In genomic region chr1:155305881-155306391, GRCh38 we compare ENCODE assay signal across 13 cellular contexts. TPM values are rescaled to one million over a fixed set of nuclear protein-coding genes. Genes with fewer than 3 reads are reported as not detected.
DNase-seq lines count a peak whose midpoint lies in the region; ATAC-seq, FAIRE-seq and TF ChIP-seq lines count a peak whose summit lies in the region.
"Had no signal": no experiment of that assay in that cellular context is flagged by ENCODE, and none has a peak within 500 bp of the region (broad histone marks: within the 10 kb centered on the region; RNA-seq: fewer than 3 reads in every experiment).

No MANE protein-coding gene starts in this region.

- H4K20me1 ChIP-seq in DND-41 (ENCODE audit: insufficient read depth, low read length) (peaks cover 3% of the 10 kb centered on the region; the same call in 1 of the 2 replicates), HepG2 (ENCODE audit: insufficient read depth, low read length) (peaks cover 4% of the 10 kb centered on the region)

- H3K36me3 Mint-ChIP-seq in WTC11 (peaks cover 11% of the 10 kb centered on the region), mesothelial cell of epicardium (peaks cover 2% of the 10 kb centered on the region)

- peaks cover 26% of the 10 kb centered on the region for H3K4me1 ChIP-seq in DND-41 (ENCODE audit: insufficient read depth, low read length)
- H3K4me1 ChIP-seq in HepG2 (ENCODE audit: insufficient read depth, low read length) = peaks cover 78% of the 10 kb centered on the region

- H3K4me2 ChIP-seq in DND-41 (ENCODE audit: insufficient read depth, low read length) (no peak overlapping the region), HepG2 (ENCODE audit: low read depth, low read length) (peak overlapping the region; percentile 81)

- BruUV-seq in HepG2 (replicated peaks; lab: Mats Ljungman, UMichigan) = no TSS peak

- no peaks in the 10 kb centered on the region for H3K27me3 ChIP-seq in DND-41 (ENCODE audit: insufficient read depth, low read length, poor library complexity)
- H3K27me3 ChIP-seq in HepG2 (ENCODE audit: control insufficient read depth in 1 of 2, insufficient read depth in 2 of 2, low read length in 2 of 2) = no peaks in the 10 kb centered on the region; a peak in 1 of 5 replicates

- TF ChIP-seq EP300 in HepG2 (IDR thresholded peaks at IDR 0.05; ENCODE audit: low read depth in 2 of 2, low read length in 2 of 2) = no peak
- TF ChIP-seq EP300 in HepG2 (CRISPR knock-in tag; IDR thresholded peaks at IDR 0.05; ENCODE audit: borderline replicate concordance) = no peak

- H3K4me3 Mint-ChIP-seq in WTC11 (no peak overlapping the region), mesothelial cell of epicardium (no peak overlapping the region)
- H3K4me3 Mint-ChIP-seq: activated T-cell treated with anti-CD3 and anti-CD28 coated beads, Interleukin-2, amount 50 U/mL, for 72 hours; CD14-positive monocyte had no signal

- ATAC-seq in DND-41 (ENCODE audit: insufficient read depth, low read depth) (no peak), WTC11 (no peak), HepG2 (no peak; the same call in 2 of the 3 replicates)
- ATAC-seq: activated T-cell treated with anti-CD3 and anti-CD28 coated beads, Interleukin-2, amount 50 U/mL, for 72 hours had no signal

- H3K79me2 ChIP-seq in DND-41 (ENCODE audit: insufficient read depth, low read length) = peaks cover 23% of the 10 kb centered on the region
- H3K79me2 ChIP-seq in HepG2 (ENCODE audit: insufficient read depth, low read length) = peaks cover 33% of the 10 kb centered on the region

- H3K4me3 ChIP-seq in DND-41 (ENCODE audit: low read depth in 1 of 2, low read length in 2 of 2) = no peak overlapping the region
- H3K4me3 ChIP-seq in HepG2 (replicated peaks in 1 of 3; ENCODE audit: insufficient read depth in 1 of 3, low read depth in 2 of 3, low read length in 3 of 3) = peak overlapping the region; percentile 61 to 78 (median 69)
- H3K4me3 ChIP-seq: prostate gland had no signal

- H3K4me1 Mint-ChIP-seq in WTC11 (peaks cover 22% of the 10 kb centered on the region), mesothelial cell of epicardium (peaks cover 15% of the 10 kb centered on the region)

- H3K27ac ChIP-seq in 22Rv1 (peak overlapping the region; percentile 55), DND-41 (ENCODE audit: low read length) (0 out of 2 replicates have a peak overlapping the region, but pooled peaks have one; percentile 27), HepG2 (ENCODE audit: extremely low read length, insufficient read depth, low read length) (peak overlapping the region; percentile 66)
- H3K27ac ChIP-seq: prostate gland had no signal

- H3K27me3 Mint-ChIP-seq in WTC11 (ENCODE audit: low read depth) (no peaks in the 10 kb centered on the region), mesothelial cell of epicardium (ENCODE audit: low read depth) (no peaks in the 10 kb centered on the region)

- intact Hi-C loops in HepG2 (cut with micrococcal nuclease; ENCODE audit: unreplicated experiment) = loop anchor here (10.0 kb wide), 1 partner anchor 101 kb away; the partner anchor contains the start of genes MTX1 and THBS3

- H3K9me3 Mint-ChIP-seq in WTC11 (no peaks in the 10 kb centered on the region), mesothelial cell of epicardium (no peaks in the 10 kb centered on the region)
- H3K9me3 Mint-ChIP-seq: activated T-cell treated with anti-CD3 and anti-CD28 coated beads, Interleukin-2, amount 50 U/mL, for 72 hours; CD14-positive monocyte had no signal

- no peak for DNase-seq in DND-41
- DNase-seq in WTC11 (ENCODE audit: low spot score) = no peak
- peak; percentile 30 for DNase-seq in HepG2 (ENCODE audit: low spot score)
- no peak for DNase-seq in OCI-M2 (lab: John Stamatoyannopoulos, UW; ENCODE audit: unreplicated experiment)
- DNase-seq in activated gamma-delta T cell treated with Interleukin-2 at 50 U/mL for 16 hours = no peak
- DNase-seq in NCI-H1105 (lab: John Stamatoyannopoulos, UW) = no peak
- DNase-seq in mesothelial cell of epicardium (ENCODE audit: low spot score in 2 of 2, unreplicated experiment in 2 of 2) = no peak
- DNase-seq: activated T-cell treated with anti-CD3 and anti-CD28 coated beads, Interleukin-2, amount 50 U/mL, for 72 hours; stimulated activated CD4-positive, alpha-beta T cell treated with anti-CD3 and anti-CD28 coated beads, Interleukin-1b, Interleukin-23, amount 100 ng/mL, for 48 hours had no signal

- no peak for TF ChIP-seq RAD21 in HepG2 (CRISPR knock-in tag; IDR thresholded peaks at IDR 0.05)

- H3K27ac Mint-ChIP-seq in WTC11 = peak overlapping the region; percentile 76; the same call in 1 of the 2 replicates
- H3K27ac Mint-ChIP-seq in mesothelial cell of epicardium = no peak overlapping the region
- H3K27ac Mint-ChIP-seq: activated T-cell treated with anti-CD3 and anti-CD28 coated beads, Interleukin-2, amount 50 U/mL, for 72 hours had no signal

- peak in 1 of 2 experiments; percentile 43; a peak in 1 of 4 replicates for TF ChIP-seq POLR2A in HepG2 (IDR thresholded peaks at IDR 0.05; ENCODE audit: insufficient read depth in 1 of 2, low read depth in 2 of 2, low read length in 2 of 2)

- 17% methylated on average over 4 of the region's 7 CpGs for WGBS in HepG2 (ENCODE audit: low lambda C conversion rate)

- TF ChIP-seq CTCF in 22Rv1 (IDR thresholded peaks at IDR 0.05) (no peak), DND-41 (IDR thresholded peaks at IDR 0.05; ENCODE audit: borderline replicate concordance, extremely low read depth, low read length, poor library complexity, severe bottlenecking) (no peak), WTC11 (IDR thresholded peaks at IDR 0.05) (no peak), HepG2 (CRISPR knock-in tag; IDR thresholded peaks at IDR 0.05) (no peak), mesothelial cell of epicardium (IDR thresholded peaks at IDR 0.05; ENCODE audit: unreplicated experiment) (no peak)

- H3K9me3 ChIP-seq in DND-41 (ENCODE audit: insufficient read depth, low read length, severe bottlenecking) = no peaks in the 10 kb centered on the region
- no peaks in the 10 kb centered on the region for H3K9me3 ChIP-seq in HepG2 (ENCODE audit: low read length)
- H3K9me3 ChIP-seq: prostate gland had no signal

- peaks cover 11% of the 10 kb centered on the region for H3K36me3 ChIP-seq in DND-41 (ENCODE audit: insufficient read depth, low read length)
- peaks cover 0 to 1% of the 10 kb centered on the region in 2 experiments; a peak in 1 of 5 replicates for H3K36me3 ChIP-seq in HepG2 (replicated peaks in 1 of 2; ENCODE audit: control insufficient read depth in 1 of 2, insufficient read depth in 2 of 2, low read length in 2 of 2)
- H3K36me3 ChIP-seq: prostate gland had no signal

- in situ Hi-C loops in HepG2 (cut with HindIII; ENCODE audit: extremely low pct_ligation_motif_present, low pct_unique_long_range_greater_than_20kb) = loop anchor here (10.0 kb wide), 1 partner anchor 51 kb away; the partner anchor contains the start of gene ENTREP3

- POLR2A ChIA-PET in WTC11 (lab: Charles Lee) = no interaction called here
- POLR2A ChIA-PET in HepG2 (lab: Yijun Ruan, JAX) = interaction anchor here (0.7 to 5.5 kb wide), 5 partner anchors 9 to 51 kb away, joined by 3 to 51 read pairs (median 5); partner anchors contain the start of genes CLK2, ENTREP3 and HCN3

- no peak for FAIRE-seq in HepG2 (lab: Jason Lieb, UNC)

- H2AFZ ChIP-seq in DND-41 (ENCODE audit: low read depth, low read length) = 0 out of 2 replicates have a peak overlapping the region, but pooled peaks have one; percentile 43
- no peak overlapping the region for H2AFZ ChIP-seq in HepG2 (ENCODE audit: low read length)

- CTCF ChIA-PET in WTC11 (lab: Charles Lee) = interaction anchor here (1.2 to 3.9 kb wide), 7 partner anchors 15 to 55 kb away, joined by 3 to 49 read pairs (median 5); partner anchors contain the start of genes CLK2, HCN3 and RUSC1
- CTCF ChIA-PET in HepG2 (lab: Yijun Ruan, JAX; ENCODE audit: low intra/inter-chr PET ratio, low total read pairs) = interaction anchor here (3.7 kb wide), 1 partner anchor 55 kb away, joined by 36 read pairs; no protein-coding TSS in a partner anchor

- H3K9ac ChIP-seq in DND-41 (ENCODE audit: low read depth, low read length) (no peak overlapping the region), HepG2 (ENCODE audit: insufficient read depth, low read depth, low read length) (peak overlapping the region; percentile 70)

RNA-seq across cellular contexts. Expression of gene FDPS, which starts 2.7 kb away (rescaled TPM):
- total RNA-seq in WTC11 (2021) = 342 to 366 TPM (median 354 TPM) in 3 replicates
- 519 and 610 TPM in 2 replicates for total RNA-seq in HepG2 (2016; rRNA removed; fragmentation: Illumina TruSeq; extraction: Trizol)
- total RNA-seq in HepG2 (2016; cell fraction: cytosol; rRNA removed; fragmentation: Illumina TruSeq; extraction: Trizol; ENCODE audit: low read depth) = 109 and 111 TPM in 2 replicates
- total RNA-seq in HepG2 (2016; cell fraction: insoluble cytoplasmic fraction; rRNA removed; fragmentation: Illumina TruSeq; extraction: Trizol) = 529 and 601 TPM in 2 replicates
- 138 and 151 TPM in 2 replicates for total RNA-seq in HepG2 (2016; cell fraction: membrane; rRNA removed; fragmentation: Illumina TruSeq; extraction: Trizol)
- 274 and 312 TPM in 2 replicates for total RNA-seq in HepG2 (2016; cell fraction: nucleus; rRNA removed; fragmentation: Illumina TruSeq; extraction: Trizol)
- 264 and 345 TPM in 2 replicates for polyA plus RNA-seq in HepG2 (2011; rRNA removed)
- 233 and 344 TPM in 2 replicates for polyA plus RNA-seq in HepG2 (2011; cell fraction: cytosol; rRNA removed)
- 252 and 375 TPM in 2 replicates for polyA plus RNA-seq in HepG2 (2011; cell fraction: nucleus; rRNA removed)
- 341 and 401 TPM in 2 replicates for polyA plus RNA-seq in HepG2 (2012)
- polyA plus RNA-seq in HepG2 (2016; cell fraction: cytosol; fragmentation: Illumina TruSeq; extraction: Trizol; ENCODE audit: low read depth) = 82.5 and 94.9 TPM in 2 replicates
- 516 and 544 TPM in 2 replicates for polyA plus RNA-seq in HepG2 (2016; cell fraction: insoluble cytoplasmic fraction; fragmentation: Illumina TruSeq; extraction: Trizol; ENCODE audit: low read depth)
- 100 and 109 TPM in 2 replicates for polyA plus RNA-seq in HepG2 (2016; cell fraction: membrane; fragmentation: Illumina TruSeq; extraction: Trizol; ENCODE audit: low read depth)
- polyA plus RNA-seq in HepG2 (2016; cell fraction: nucleus; fragmentation: Illumina TruSeq; extraction: Trizol; ENCODE audit: insufficient read depth, low read depth) = 566 and 576 TPM in 2 replicates
- 110 and 303 TPM in 2 replicates for polyA minus RNA-seq in HepG2 (2011; rRNA and poly(A)+ RNA removed; ENCODE audit: low replicate concordance)
- polyA minus RNA-seq in HepG2 (2011; cell fraction: cytosol; rRNA and poly(A)+ RNA removed) = 94.6 and 134 TPM in 2 replicates
- polyA minus RNA-seq in HepG2 (2011; cell fraction: nucleus; rRNA and poly(A)+ RNA removed) = 70.3 and 113 TPM in 2 replicates
- 153 to 166 TPM (median 162 TPM) in 3 replicates for total RNA-seq in mesothelial cell of epicardium

RNA-seq across cellular contexts. Expression of gene PKLR, which starts 4.7 kb away (rescaled TPM):
- 1.5 to 2.5 TPM (median 1.6 TPM) in 3 replicates for total RNA-seq in WTC11 (2021)
- total RNA-seq in HepG2 (2016; rRNA removed; fragmentation: Illumina TruSeq; extraction: Trizol) = 10.3 and 13.6 TPM in 2 replicates
- 0.51 and 0.79 TPM in 2 replicates for total RNA-seq in HepG2 (2016; cell fraction: cytosol; rRNA removed; fragmentation: Illumina TruSeq; extraction: Trizol; ENCODE audit: low read depth)
- total RNA-seq in HepG2 (2016; cell fraction: insoluble cytoplasmic fraction; rRNA removed; fragmentation: Illumina TruSeq; extraction: Trizol) = 10.0 and 10.3 TPM in 2 replicates
- total RNA-seq in HepG2 (2016; cell fraction: membrane; rRNA removed; fragmentation: Illumina TruSeq; extraction: Trizol) = 2.4 and 2.7 TPM in 2 replicates
- 5.1 and 8.0 TPM in 2 replicates for total RNA-seq in HepG2 (2016; cell fraction: nucleus; rRNA removed; fragmentation: Illumina TruSeq; extraction: Trizol)
- polyA plus RNA-seq in HepG2 (2011; rRNA removed) = 29.3 and 43.2 TPM in 2 replicates
- 26.7 and 30.1 TPM in 2 replicates for polyA plus RNA-seq in HepG2 (2011; cell fraction: cytosol; rRNA removed)
- polyA plus RNA-seq in HepG2 (2011; cell fraction: nucleus; rRNA removed) = 35.4 and 48.8 TPM in 2 replicates
- polyA plus RNA-seq in HepG2 (2012) = 29.8 and 32.5 TPM in 2 replicates
- polyA plus RNA-seq in HepG2 (2016; cell fraction: cytosol; fragmentation: Illumina TruSeq; extraction: Trizol; ENCODE audit: low read depth) = 0.97 and 1.0 TPM in 2 replicates
- 13.3 and 16.3 TPM in 2 replicates for polyA plus RNA-seq in HepG2 (2016; cell fraction: insoluble cytoplasmic fraction; fragmentation: Illumina TruSeq; extraction: Trizol; ENCODE audit: low read depth)
- polyA plus RNA-seq in HepG2 (2016; cell fraction: membrane; fragmentation: Illumina TruSeq; extraction: Trizol; ENCODE audit: low read depth) = 2.9 and 3.0 TPM in 2 replicates
- polyA plus RNA-seq in HepG2 (2016; cell fraction: nucleus; fragmentation: Illumina TruSeq; extraction: Trizol; ENCODE audit: insufficient read depth, low read depth) = 10.7 and 11.1 TPM in 2 replicates
- 0.16 and 52.2 TPM in 2 replicates for polyA minus RNA-seq in HepG2 (2011; rRNA and poly(A)+ RNA removed; ENCODE audit: low replicate concordance)
- 14.6 and 19.0 TPM in 2 replicates for polyA minus RNA-seq in HepG2 (2011; cell fraction: cytosol; rRNA and poly(A)+ RNA removed)
- polyA minus RNA-seq in HepG2 (2011; cell fraction: nucleus; rRNA and poly(A)+ RNA removed) = 9.5 and 15.8 TPM in 2 replicates
- 0.11 TPM in 1 of 3 replicates, not detected in the others for total RNA-seq in mesothelial cell of epicardium
- total RNA-seq: activated T-cell treated with anti-CD3 and anti-CD28 coated beads, Interleukin-2, amount 50 U/mL, for 72 hours; M059J; prostate gland had no signal
- polyA plus RNA-seq: CD14-positive monocyte had no signal

RNA-seq across cellular contexts. Expression of gene RUSC1, which starts 14.8 kb away (rescaled TPM):
- 51.4 to 68.8 TPM (median 55.3 TPM) in 3 replicates for total RNA-seq in WTC11 (2021)
- 15.9 and 18.7 TPM in 2 replicates for total RNA-seq in HepG2 (2016; rRNA removed; fragmentation: Illumina TruSeq; extraction: Trizol)
- total RNA-seq in HepG2 (2016; cell fraction: cytosol; rRNA removed; fragmentation: Illumina TruSeq; extraction: Trizol; ENCODE audit: low read depth) = 9.4 and 10.1 TPM in 2 replicates
- 14.8 and 19.6 TPM in 2 replicates for total RNA-seq in HepG2 (2016; cell fraction: insoluble cytoplasmic fraction; rRNA removed; fragmentation: Illumina TruSeq; extraction: Trizol)
- total RNA-seq in HepG2 (2016; cell fraction: membrane; rRNA removed; fragmentation: Illumina TruSeq; extraction: Trizol) = 19.4 and 21.9 TPM in 2 replicates
- 13.5 and 19.1 TPM in 2 replicates for total RNA-seq in HepG2 (2016; cell fraction: nucleus; rRNA removed; fragmentation: Illumina TruSeq; extraction: Trizol)
- polyA plus RNA-seq in HepG2 (2011; rRNA removed) = 20.4 and 21.4 TPM in 2 replicates
- polyA plus RNA-seq in HepG2 (2011; cell fraction: cytosol; rRNA removed) = 13.8 and 18.3 TPM in 2 replicates
- polyA plus RNA-seq in HepG2 (2011; cell fraction: nucleus; rRNA removed) = 72.9 and 80.6 TPM in 2 replicates
- polyA plus RNA-seq in HepG2 (2012) = 9.4 and 13.3 TPM in 2 replicates
- 14.0 and 17.7 TPM in 2 replicates for polyA plus RNA-seq in HepG2 (2016; cell fraction: cytosol; fragmentation: Illumina TruSeq; extraction: Trizol; ENCODE audit: low read depth)
- polyA plus RNA-seq in HepG2 (2016; cell fraction: insoluble cytoplasmic fraction; fragmentation: Illumina TruSeq; extraction: Trizol; ENCODE audit: low read depth) = 21.9 and 27.7 TPM in 2 replicates
- 22.4 and 26.1 TPM in 2 replicates for polyA plus RNA-seq in HepG2 (2016; cell fraction: membrane; fragmentation: Illumina TruSeq; extraction: Trizol; ENCODE audit: low read depth)
- 48.2 and 50.9 TPM in 2 replicates for polyA plus RNA-seq in HepG2 (2016; cell fraction: nucleus; fragmentation: Illumina TruSeq; extraction: Trizol; ENCODE audit: insufficient read depth, low read depth)
- polyA minus RNA-seq in HepG2 (2011; rRNA and poly(A)+ RNA removed; ENCODE audit: low replicate concordance) = 29.1 and 81.2 TPM in 2 replicates
- polyA minus RNA-seq in HepG2 (2011; cell fraction: cytosol; rRNA and poly(A)+ RNA removed) = 8.8 and 9.9 TPM in 2 replicates
- polyA minus RNA-seq in HepG2 (2011; cell fraction: nucleus; rRNA and poly(A)+ RNA removed) = 12.6 and 12.8 TPM in 2 replicates
- total RNA-seq in mesothelial cell of epicardium = 55.0 to 57.0 TPM (median 55.5 TPM) in 3 replicates

RNA-seq across cellular contexts. Expression of gene HCN3, which starts 28.7 kb away (rescaled TPM):
- total RNA-seq in WTC11 (2021) = 5.9 to 7.3 TPM (median 6.3 TPM) in 3 replicates
- total RNA-seq in HepG2 (2016; rRNA removed; fragmentation: Illumina TruSeq; extraction: Trizol) = 1.3 and 2.4 TPM in 2 replicates
- total RNA-seq in HepG2 (2016; cell fraction: cytosol; rRNA removed; fragmentation: Illumina TruSeq; extraction: Trizol; ENCODE audit: low read depth) = 0.44 and 0.51 TPM in 2 replicates
- 0.77 and 3.4 TPM in 2 replicates for total RNA-seq in HepG2 (2016; cell fraction: insoluble cytoplasmic fraction; rRNA removed; fragmentation: Illumina TruSeq; extraction: Trizol)
- 0.74 and 0.96 TPM in 2 replicates for total RNA-seq in HepG2 (2016; cell fraction: membrane; rRNA removed; fragmentation: Illumina TruSeq; extraction: Trizol)
- 5.8 and 5.9 TPM in 2 replicates for total RNA-seq in HepG2 (2016; cell fraction: nucleus; rRNA removed; fragmentation: Illumina TruSeq; extraction: Trizol)
- polyA plus RNA-seq in HepG2 (2011; rRNA removed) = 10.2 and 15.0 TPM in 2 replicates
- polyA plus RNA-seq in HepG2 (2011; cell fraction: cytosol; rRNA removed) = 3.4 and 4.0 TPM in 2 replicates
- polyA plus RNA-seq in HepG2 (2011; cell fraction: nucleus; rRNA removed) = 55.6 and 56.4 TPM in 2 replicates
- polyA plus RNA-seq in HepG2 (2012) = 6.1 and 7.0 TPM in 2 replicates
- polyA plus RNA-seq in HepG2 (2016; cell fraction: cytosol; fragmentation: Illumina TruSeq; extraction: Trizol; ENCODE audit: low read depth) = 0.40 TPM in 2 replicates
- 1.1 and 1.3 TPM in 2 replicates for polyA plus RNA-seq in HepG2 (2016; cell fraction: insoluble cytoplasmic fraction; fragmentation: Illumina TruSeq; extraction: Trizol; ENCODE audit: low read depth)
- polyA plus RNA-seq in HepG2 (2016; cell fraction: membrane; fragmentation: Illumina TruSeq; extraction: Trizol; ENCODE audit: low read depth) = 0.72 and 0.85 TPM in 2 replicates
- polyA plus RNA-seq in HepG2 (2016; cell fraction: nucleus; fragmentation: Illumina TruSeq; extraction: Trizol; ENCODE audit: insufficient read depth, low read depth) = 18.6 and 19.5 TPM in 2 replicates
- polyA minus RNA-seq in HepG2 (2011; rRNA and poly(A)+ RNA removed; ENCODE audit: low replicate concordance) = 17.8 and 35.4 TPM in 2 replicates
- 1.4 and 3.0 TPM in 2 replicates for polyA minus RNA-seq in HepG2 (2011; cell fraction: cytosol; rRNA and poly(A)+ RNA removed)
- 8.8 and 11.3 TPM in 2 replicates for polyA minus RNA-seq in HepG2 (2011; cell fraction: nucleus; rRNA and poly(A)+ RNA removed)
- 12.9 to 13.6 TPM (median 13.1 TPM) in 3 replicates for total RNA-seq in mesothelial cell of epicardium

RNA-seq across cellular contexts. Expression of gene CLK2, which starts 32.6 kb away (rescaled TPM):
- total RNA-seq in WTC11 (2021) (68.2 to 74.9 TPM (median 74.4 TPM) in 3 replicates), HepG2 (2016; rRNA removed; fragmentation: Illumina TruSeq; extraction: Trizol) (10.1 and 20.1 TPM in 2 replicates), mesothelial cell of epicardium (104 to 108 TPM (median 105 TPM) in 3 replicates)
- total RNA-seq in HepG2 (2016; cell fraction: cytosol; rRNA removed; fragmentation: Illumina TruSeq; extraction: Trizol; ENCODE audit: low read depth) = 8.5 and 11.8 TPM in 2 replicates
- 10.6 and 19.2 TPM in 2 replicates for total RNA-seq in HepG2 (2016; cell fraction: insoluble cytoplasmic fraction; rRNA removed; fragmentation: Illumina TruSeq; extraction: Trizol)
- 9.3 and 12.0 TPM in 2 replicates for total RNA-seq in HepG2 (2016; cell fraction: membrane; rRNA removed; fragmentation: Illumina TruSeq; extraction: Trizol)
- total RNA-seq in HepG2 (2016; cell fraction: nucleus; rRNA removed; fragmentation: Illumina TruSeq; extraction: Trizol) = 23.9 and 32.6 TPM in 2 replicates
- 73.5 and 74.0 TPM in 2 replicates for polyA plus RNA-seq in HepG2 (2011; rRNA removed)
- 23.9 and 24.4 TPM in 2 replicates for polyA plus RNA-seq in HepG2 (2011; cell fraction: cytosol; rRNA removed)
- 317 and 392 TPM in 2 replicates for polyA plus RNA-seq in HepG2 (2011; cell fraction: nucleus; rRNA removed)
- 31.3 and 32.7 TPM in 2 replicates for polyA plus RNA-seq in HepG2 (2012)
- polyA plus RNA-seq in HepG2 (2016; cell fraction: cytosol; fragmentation: Illumina TruSeq; extraction: Trizol; ENCODE audit: low read depth) = 3.0 and 3.3 TPM in 2 replicates
- 15.8 and 17.9 TPM in 2 replicates for polyA plus RNA-seq in HepG2 (2016; cell fraction: insoluble cytoplasmic fraction; fragmentation: Illumina TruSeq; extraction: Trizol; ENCODE audit: low read depth)
- 7.6 TPM in 2 replicates for polyA plus RNA-seq in HepG2 (2016; cell fraction: membrane; fragmentation: Illumina TruSeq; extraction: Trizol; ENCODE audit: low read depth)
- 110 and 120 TPM in 2 replicates for polyA plus RNA-seq in HepG2 (2016; cell fraction: nucleus; fragmentation: Illumina TruSeq; extraction: Trizol; ENCODE audit: insufficient read depth, low read depth)
- 47.2 and 97.7 TPM in 2 replicates for polyA minus RNA-seq in HepG2 (2011; rRNA and poly(A)+ RNA removed; ENCODE audit: low replicate concordance)
- 12.4 and 13.9 TPM in 2 replicates for polyA minus RNA-seq in HepG2 (2011; cell fraction: cytosol; rRNA and poly(A)+ RNA removed)
- polyA minus RNA-seq in HepG2 (2011; cell fraction: nucleus; rRNA and poly(A)+ RNA removed) = 94.1 and 94.6 TPM in 2 replicates

Comparison
In these comparisons a context has a peak if more than half of its experiments do, and no peak if none do; other contexts are left out.
1. H3K4me3 ChIP-seq: peak in HepG2 (3 of 3); none in DND-41 (0 of 2).
2. Peak in every context shown above with its lines, with median percentiles within 50 percentile points of each other: H3K27ac ChIP-seq.